Comparison of ENCODE assay signal across 16 cellular contexts in the genomic region with DNA sequence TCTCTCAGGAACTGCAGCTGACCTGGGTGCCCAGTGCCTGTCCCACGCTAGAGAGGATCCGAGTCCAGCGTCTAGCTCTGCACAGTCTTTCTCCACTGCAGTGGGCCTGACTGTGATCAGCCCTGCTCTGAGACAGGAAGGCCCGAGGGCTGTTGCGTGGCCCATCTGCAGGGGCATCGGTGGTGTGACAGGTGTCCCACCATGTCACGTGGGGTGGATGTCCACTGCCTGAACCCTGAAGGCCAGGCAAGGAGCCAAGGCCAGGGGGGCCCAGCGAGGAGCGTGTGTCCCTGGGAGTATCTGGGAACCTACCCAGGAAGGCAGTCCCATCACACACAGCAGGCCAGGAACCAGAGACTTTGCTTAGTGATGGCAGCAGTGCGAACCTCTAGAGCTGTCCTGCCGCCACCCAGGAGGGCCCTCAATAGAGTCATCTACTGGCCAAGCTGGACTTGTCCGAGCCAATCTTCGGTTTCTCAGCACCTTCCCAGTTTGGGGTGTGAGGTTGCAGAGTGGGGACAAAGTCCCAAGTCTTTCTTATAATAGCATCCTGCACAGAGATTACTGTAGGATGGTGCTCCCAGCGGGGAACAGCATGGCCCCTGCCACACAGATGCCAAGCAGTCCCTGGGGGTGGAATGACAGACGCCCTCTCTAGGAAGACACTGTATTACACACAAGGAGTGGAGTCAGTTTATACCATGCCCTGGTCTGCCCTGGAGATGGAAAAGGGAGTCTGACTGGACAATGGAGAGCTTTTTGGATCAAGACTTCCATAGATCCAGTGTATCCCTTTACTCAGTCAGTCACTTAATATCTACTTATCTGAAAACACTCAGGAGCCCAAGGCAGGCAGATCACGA.
"Had no signal": no experiment of that assay in that cellular context is flagged by ENCODE, and none has a peak within 500 bp of the region (broad histone marks: within the 10 kb centered on the region; RNA-seq: fewer than 3 reads in every experiment).

No MANE protein-coding gene starts in this region.

- H3K27ac ChIP-seq: adrenal gland, cardiac muscle cell, esophagus squamous epithelium, suprapubic skin, upper lobe of right lung had no signal

- FAIRE-seq: colon, endometrium had no signal

- H3K4me1 ChIP-seq: upper lobe of right lung had no signal

- ATAC-seq: upper lobe of right lung had no signal

- H3K4me3 Mint-ChIP-seq: activated naive CD4-positive, alpha-beta T cell treated with anti-CD3 and anti-CD28 coated beads, Interleukin-2, amount 10 ng/mL, durations not matched to agents 7 days and 5 days had no signal

- H3K27ac Mint-ChIP-seq: activated naive CD4-positive, alpha-beta T cell treated with anti-CD3 and anti-CD28 coated beads, Interleukin-2, amount 10 ng/mL, durations not matched to agents 7 days and 5 days had no signal

- H3K27me3 ChIP-seq: adrenal gland, cardiac muscle cell, esophagus squamous epithelium, suprapubic skin, upper lobe of right lung had no signal

- H3K36me3 ChIP-seq: cardiac muscle cell, upper lobe of right lung had no signal

- H3K4me3 ChIP-seq: adrenal gland, cardiac muscle cell, esophagus squamous epithelium, suprapubic skin, upper lobe of right lung had no signal

- H3K27me3 Mint-ChIP-seq: activated naive CD4-positive, alpha-beta T cell treated with anti-CD3 and anti-CD28 coated beads, Interleukin-2, amount 10 ng/mL, durations not matched to agents 7 days and 5 days had no signal

- DNase-seq: activated CD4-positive, alpha-beta T cell treated with anti-CD3 and anti-CD28 coated beads for 1 hour; activated CD4-positive, alpha-beta T cell treated with anti-CD3 and anti-CD28 coated beads, Interleukin-2, amount 50 U/mL, for 4 hours; activated naive CD4-positive, alpha-beta T cell treated with anti-CD3 and anti-CD28 coated beads, Interleukin-2, amount 10 ng/mL, durations not matched to agents 7 days and 5 days; activated T-cell treated with anti-CD3 and anti-CD28 coated beads, Interleukin-2, amount 50 U/mL, for 1 hour; esophagus squamous epithelium; glutamatergic neuron; hypothalamus; kidney glomerular epithelial cell; stimulated activated CD4-positive, alpha-beta T cell treated with anti-CD3 and anti-CD28 coated beads, Interleukin-4, amount 100 ng/mL, for 24 hours; stimulated activated naive CD4-positive, alpha-beta T cell treated with Interleukin-2 at 50 U/mL for 16 hours; upper lobe of right lung had no signal

- H3K4me1 Mint-ChIP-seq: activated naive CD4-positive, alpha-beta T cell treated with anti-CD3 and anti-CD28 coated beads, Interleukin-2, amount 10 ng/mL, durations not matched to agents 7 days and 5 days had no signal

- H3K9me3 ChIP-seq: adrenal gland, esophagus squamous epithelium, suprapubic skin, upper lobe of right lung had no signal
